In the genomic region with DNA sequence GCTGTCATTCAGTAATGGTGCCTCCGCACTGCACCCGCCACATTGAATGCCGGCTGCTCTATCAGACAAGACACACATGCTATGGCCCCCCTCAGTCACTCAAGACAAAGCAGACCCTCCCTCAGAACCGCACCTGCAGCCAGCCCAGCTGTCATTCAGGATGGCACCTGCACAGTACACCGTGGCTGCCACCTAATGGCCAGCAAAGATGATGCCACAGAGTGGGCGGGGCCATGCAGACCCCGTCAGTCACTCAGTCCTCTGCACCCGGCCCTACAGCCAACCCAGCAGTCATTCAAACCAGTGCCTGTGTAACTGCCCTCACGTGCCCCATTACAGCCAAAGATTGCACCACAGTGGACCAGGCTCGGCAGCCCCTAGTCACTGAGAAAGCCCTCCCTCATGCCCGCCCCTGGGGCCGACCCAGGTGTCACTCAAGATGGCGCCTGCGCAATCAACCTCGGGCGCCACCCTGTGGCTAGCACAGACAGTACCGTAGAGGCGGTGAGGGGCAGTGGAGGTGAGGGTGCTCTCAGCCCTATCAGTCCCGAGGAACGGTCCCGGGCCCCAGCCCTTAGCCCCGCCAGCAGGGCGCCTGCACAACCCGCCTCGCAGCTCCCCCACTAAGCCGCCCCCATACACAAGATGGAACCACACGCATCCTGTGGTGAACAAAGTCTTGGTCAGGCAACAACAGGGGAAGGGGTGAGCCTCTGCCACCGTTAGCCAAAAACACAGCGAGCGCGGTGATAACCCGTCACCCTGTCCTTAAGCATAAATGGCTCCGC, we compare ENCODE assay signal across 8 cellular contexts. TPM values are rescaled to one million over a fixed set of nuclear protein-coding genes. Genes with fewer than 3 reads are reported as not detected.
DNase-seq lines count a peak whose midpoint lies in the region; ATAC-seq and TF ChIP-seq lines count a peak whose summit lies in the region.

No MANE protein-coding gene starts in this region.

- H3K27me3 ChIP-seq in WERI-Rb-1 (ENCODE audit: insufficient read depth, low read depth, severe bottlenecking) = no peaks in the 10 kb centered on the region

- H3K9me3 ChIP-seq in ES-I3 (ENCODE audit: control insufficient read depth, insufficient read depth, low read length) = no peaks in the 10 kb centered on the region; the same call in 1 of the 2 replicates
- peaks cover 9% of the 10 kb centered on the region for H3K9me3 ChIP-seq in WERI-Rb-1 (ENCODE audit: severe bottlenecking)

- H3K4me1 ChIP-seq in ES-I3 (ENCODE audit: insufficient read depth, low read length) = no peaks in the 10 kb centered on the region

- TF ChIP-seq CTCF in WERI-Rb-1 (IDR thresholded peaks at IDR 0.05; ENCODE audit: low read depth, low read length) = peak; percentile 49

- H3K36me3 ChIP-seq in ES-I3 (ENCODE audit: insufficient read depth, low read length) (no peaks in the 10 kb centered on the region), WERI-Rb-1 (no peaks in the 10 kb centered on the region; the same call in 1 of the 2 replicates)

- intact Hi-C loops in left cardiac atrium (cut with DNase I) = no loop called here

- peak overlapping the region; percentile 65 for H3K27ac ChIP-seq in WERI-Rb-1

- DNase-seq in WERI-Rb-1 (peak; percentile 79), left cardiac atrium (peak; percentile 80), renal cortical epithelial cell (ENCODE audit: low read depth) (peak; percentile 40), LoVo (ENCODE audit: low spot score) (no peak), AG08396 (ENCODE audit: low spot score) (no peak)

- H3K4me3 ChIP-seq in WERI-Rb-1 (ENCODE audit: low read depth, low read length) = peak overlapping the region; percentile 63

- H3K9ac ChIP-seq in ES-I3 (ENCODE audit: low read depth, low read length) = peak overlapping the region; percentile 11; the same call in 1 of the 2 replicates

- ATAC-seq in left cardiac atrium (peak; percentile 31 to 58), GM19463 (IDR thresholded peaks at IDR 0.05; ENCODE audit: unreplicated experiment) (no peak), GM21526 (IDR thresholded peaks at IDR 0.05; ENCODE audit: low FRiP score, unreplicated experiment) (no peak)

RNA-seq across cellular contexts. Expression of gene PEG3, which starts 2.4 kb away (rescaled TPM):
- total RNA-seq in left cardiac atrium (10 to 100 TPM in 1 of 2 donors, 1 to 10 TPM in 1; 8.0 to 10.7 TPM), renal cortical epithelial cell (1.0 and 3.5 TPM in 2 replicates)

RNA-seq across cellular contexts. Expression of gene ZIM2, which starts 2.4 kb away (rescaled TPM):
- total RNA-seq in left cardiac atrium (not detected), renal cortical epithelial cell (not detected in 2 replicates)

Comparison
In these comparisons a context has a peak if more than half of its experiments do, and no peak if none do; other contexts are left out.
1. DNase-seq: peak in WERI-Rb-1 (single experiment), left cardiac atrium (single experiment) and renal cortical epithelial cell (single experiment); none in LoVo (single experiment) and AG08396 (single experiment).
2. ATAC-seq: peak in left cardiac atrium (2 of 2); none in GM19463 (single experiment) and GM21526 (single experiment).